Comparison of ENCODE assay signal across 8 cellular contexts in genomic region chr22:50305393-50305657, GRCh38. TPM values are rescaled to one million over a fixed set of nuclear protein-coding genes. Genes with fewer than 3 reads are reported as not detected.
DNase-seq lines count a peak whose midpoint lies in the region; FAIRE-seq and TF ChIP-seq lines count a peak whose summit lies in the region.
"Had no signal": no experiment of that assay in that cellular context is flagged by ENCODE, and none has a peak within 500 bp of the region (broad histone marks: within the 10 kb centered on the region; RNA-seq: fewer than 3 reads in every experiment).

No MANE protein-coding gene starts in this region.

- TSS peak; percentile 25 for BruUV-seq in PC-9 (replicated peaks; lab: Mats Ljungman, UMichigan)

- POLR2A ChIA-PET in PC-9 (lab: Charles Lee; ENCODE audit: unreplicated experiment) = interaction anchor here (0.6 kb wide), 1 partner anchor 451 kb away, joined by 5 read pairs; no protein-coding TSS in a partner anchor

- peaks cover 10% of the 10 kb centered on the region; the same call in 1 of the 2 replicates for H3K36me3 ChIP-seq in PC-9 (ENCODE audit: low read depth)
- H3K36me3 ChIP-seq in subcutaneous abdominal adipose tissue (ENCODE audit: control insufficient read depth in 5 of 5, insufficient read depth in 5 of 5, low read length in 5 of 5) = peaks cover 0 to 8% (median 0%) of the 10 kb centered on the region in 5 donors
- H3K36me3 ChIP-seq: neutrophil had no signal

- H3K9me3 ChIP-seq in PC-9 (ENCODE audit: insufficient read depth, low read depth) (no peaks in the 10 kb centered on the region), subcutaneous abdominal adipose tissue (ENCODE audit: control insufficient read depth in 5 of 5, low read length in 5 of 5) (no peaks in the 10 kb centered on the region)
- H3K9me3 ChIP-seq: neutrophil had no signal

- FAIRE-seq in GM12892 (lab: Jason Lieb, UNC) = no peak

- H4K20me1 ChIP-seq in PC-9 (ENCODE audit: insufficient read depth) = peaks cover 45% of the 10 kb centered on the region

- CTCF ChIA-PET in PC-9 (lab: Charles Lee) = interaction anchor here (0.9 to 1.7 kb wide), 3 partner anchors 11 to 220 kb away, joined by 5 to 6 read pairs (median 6); partner anchors contain the start of gene SCO2

- H3K9ac ChIP-seq in subcutaneous abdominal adipose tissue (ENCODE audit: low read length in 5 of 5) = peak overlapping the region in 4 of 5 donors; percentile 56 to 94 (median 77)

- H3K9me2 ChIP-seq in PC-9 (ENCODE audit: insufficient read depth) = no peaks in the 10 kb centered on the region

- no peak for DNase-seq in PC-9
- no peak for DNase-seq in fibroblast of mammary gland (ENCODE audit: low read depth)
- DNase-seq in GM12892 (ENCODE audit: insufficient read length) = no peak
- DNase-seq in activated T-cell treated with anti-CD3 and anti-CD28 coated beads, Interleukin-2, amount 50 U/mL, for 1 hour = no peak
- no peak for DNase-seq in GDM1 (lab: John Stamatoyannopoulos, UW)
- DNase-seq: activated naive CD8-positive, alpha-beta T cell treated with anti-CD3 and anti-CD28 coated beads, Interleukin-2, amount 10 ng/mL, durations not matched to agents 7 days and 5 days had no signal

- intact Hi-C loops in PC-9 (cut with micrococcal nuclease; ENCODE audit: unreplicated experiment) = loop anchor here (5.0 kb wide), 1 partner anchor 33 kb away; the partner anchor contains the start of gene MAPK11

- H3K27ac ChIP-seq in PC-9 = peak overlapping the region; percentile 92
- H3K27ac ChIP-seq in subcutaneous abdominal adipose tissue (ENCODE audit: low read depth, low read length) = peak overlapping the region; percentile 94
- H3K27ac ChIP-seq: neutrophil had no signal

- H3K27me3 ChIP-seq in PC-9 (ENCODE audit: insufficient read depth, low read depth) (no peaks in the 10 kb centered on the region), subcutaneous abdominal adipose tissue (ENCODE audit: control insufficient read depth in 5 of 5, insufficient read depth in 4 of 5, low read length in 5 of 5) (no peaks in the 10 kb centered on the region)

- peak overlapping the region; percentile 88 for H3K4me3 ChIP-seq in PC-9
- H3K4me3 ChIP-seq in fibroblast of mammary gland (ENCODE audit: control insufficient read depth, low read depth, low read length) = peak overlapping the region; percentile 77
- peak overlapping the region; percentile 40 to 88 (median 82) for H3K4me3 ChIP-seq in subcutaneous abdominal adipose tissue (ENCODE audit: low read depth in 1 of 5, low read length in 5 of 5)

- peaks cover 67% of the 10 kb centered on the region for H3K79me2 ChIP-seq in PC-9 (ENCODE audit: low read depth)

- no peak overlapping the region for H2AFZ ChIP-seq in PC-9

- H3K4me2 ChIP-seq in PC-9 = peak overlapping the region; percentile 98

- no peak for TF ChIP-seq POLR2A in GM12892 (IDR thresholded peaks at IDR 0.05; ENCODE audit: low read depth, low read length)

- H3K4me1 ChIP-seq in PC-9 (replicated peaks; ENCODE audit: insufficient read depth) = peaks cover 57% of the 10 kb centered on the region
- H3K4me1 ChIP-seq in subcutaneous abdominal adipose tissue (ENCODE audit: control insufficient read depth in 5 of 5, insufficient read depth in 5 of 5, low read length in 5 of 5) = peaks cover 8 to 92% (median 80%) of the 10 kb centered on the region in 5 donors

- peaks cover 48% of the 10 kb centered on the region for H3F3A ChIP-seq in PC-9 (ENCODE audit: insufficient read depth, low read depth)

- TF ChIP-seq CTCF in PC-9 (conservative IDR thresholded peaks at IDR 0.05) (no peak), fibroblast of mammary gland (conservative IDR thresholded peaks at IDR 0.05; ENCODE audit: control insufficient read depth, insufficient read depth, low read depth, low read length) (no peak)

RNA-seq across cellular contexts. Expression of gene PLXNB2, which starts 2.1 kb away (rescaled TPM):
- total RNA-seq in PC-9 (2021) = 250 and 260 TPM in 2 replicates
- polyA plus RNA-seq in GM12892 (2012; ENCODE audit: missing spikeins) = 32.5 TPM

RNA-seq across cellular contexts. Expression of gene DENND6B, which starts 21.5 kb away (rescaled TPM):
- total RNA-seq in PC-9 (2021) = 12.1 and 14.3 TPM in 2 replicates
- 6.6 TPM for polyA plus RNA-seq in GM12892 (2012; ENCODE audit: missing spikeins)

RNA-seq across cellular contexts. Expression of gene MAPK11, which starts 35.1 kb away (rescaled TPM):
- 5.5 and 10.0 TPM in 2 replicates for total RNA-seq in PC-9 (2021)
- polyA plus RNA-seq in GM12892 (2012; ENCODE audit: missing spikeins) = 7.9 TPM

RNA-seq across cellular contexts. Expression of gene PPP6R2, which starts 37.8 kb away (rescaled TPM):
- 49.2 and 51.2 TPM in 2 replicates for total RNA-seq in PC-9 (2021)
- 19.7 TPM for polyA plus RNA-seq in GM12892 (2012; ENCODE audit: missing spikeins)

RNA-seq across cellular contexts. Expression of gene MAPK12, which starts 43.8 kb away (rescaled TPM):
- 48.5 and 61.1 TPM in 2 replicates for total RNA-seq in PC-9 (2021)
- polyA plus RNA-seq in GM12892 (2012; ENCODE audit: missing spikeins) = 21.2 TPM
